ENCODE assay signal across 7 cellular contexts in the genomic region with DNA sequence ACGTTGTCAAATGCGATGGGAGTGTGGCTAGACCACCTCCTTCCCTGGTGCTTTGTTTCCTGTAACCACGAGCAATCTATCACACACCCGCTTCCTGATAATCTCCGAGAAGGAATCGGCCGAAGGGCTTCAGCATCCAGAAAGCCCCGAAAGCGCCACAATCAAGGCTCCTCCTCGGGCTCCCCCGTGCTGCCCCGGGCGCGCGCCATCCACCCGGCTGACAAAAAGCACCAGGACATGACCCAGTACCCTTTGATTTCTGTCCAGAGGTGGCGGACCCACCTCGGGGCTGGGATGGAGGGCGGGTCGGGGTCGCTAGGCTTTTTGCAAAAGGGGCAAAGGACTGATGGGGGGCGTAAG. TPM values are rescaled to one million over a fixed set of nuclear protein-coding genes. Genes with fewer than 3 reads are reported as not detected.
A peak's percentile ranks its signal among the peaks of the same experiment; 100 is the strongest.
DNase-seq lines count a peak whose midpoint lies in the region; ATAC-seq lines count a peak whose summit lies in the region.

No MANE protein-coding gene starts in this region.

- no peaks in the 10 kb centered on the region for H3K9me3 ChIP-seq in iPS-18a (ENCODE audit: control insufficient read depth, low read depth, low read length)

- H3K27me3 Mint-ChIP-seq in stimulated activated naive CD8-positive, alpha-beta T cell treated with anti-CD3 and anti-CD28 coated beads, Interleukin-15, Interleukin-2, amounts not matched to agents 100 ng/mL and 50 ng/mL, for 24 hours: no peaks in the 10 kb centered on the region

- H3K4me3 ChIP-seq in iPS-18a (ENCODE audit: low read length): peak overlapping the region; percentile 72

- H3K9me3 Mint-ChIP-seq in stimulated activated naive CD8-positive, alpha-beta T cell treated with anti-CD3 and anti-CD28 coated beads, Interleukin-15, Interleukin-2, amounts not matched to agents 100 ng/mL and 50 ng/mL, for 24 hours: no peaks in the 10 kb centered on the region

- no peaks in the 10 kb centered on the region for H3K36me3 ChIP-seq in iPS-18a (ENCODE audit: control insufficient read depth, low read depth, low read length)

- peaks cover 36% of the 10 kb centered on the region for H3K4me1 Mint-ChIP-seq in stimulated activated naive CD8-positive, alpha-beta T cell treated with anti-CD3 and anti-CD28 coated beads, Interleukin-15, Interleukin-2, amounts not matched to agents 100 ng/mL and 50 ng/mL, for 24 hours (ENCODE audit: low read depth)

- DNase-seq in activated CD8-positive, alpha-beta memory T cell treated with anti-CD3 and anti-CD28 coated beads, Interleukin-2, amount 50 U/mL, for 48 hours: peak; percentile 68
- DNase-seq in NCI-H2227 (lab: John Stamatoyannopoulos, UW; ENCODE audit: unreplicated experiment): no peak
- no peak for DNase-seq in HT-29 (ENCODE audit: low spot score)

- peak overlapping the region; percentile 89 for H3K27ac Mint-ChIP-seq in stimulated activated naive CD8-positive, alpha-beta T cell treated with anti-CD3 and anti-CD28 coated beads, Interleukin-15, Interleukin-2, amounts not matched to agents 100 ng/mL and 50 ng/mL, for 24 hours

- peaks cover 5% of the 10 kb centered on the region for H3K4me1 ChIP-seq in iPS-18a (ENCODE audit: control insufficient read depth, low read depth, low read length)

- peak overlapping the region; percentile 89 for H3K4me3 Mint-ChIP-seq in stimulated activated naive CD8-positive, alpha-beta T cell treated with anti-CD3 and anti-CD28 coated beads, Interleukin-15, Interleukin-2, amounts not matched to agents 100 ng/mL and 50 ng/mL, for 24 hours

- H3K27ac ChIP-seq in iPS-18a (ENCODE audit: low read length): no peak overlapping the region

- H3K9ac ChIP-seq in iPS-18a (ENCODE audit: low read length): peak overlapping the region; percentile 40

- ATAC-seq in HG03175 (IDR thresholded peaks at IDR 0.05; ENCODE audit: unreplicated experiment) (peak; percentile 5), GM21737 (IDR thresholded peaks at IDR 0.05; ENCODE audit: unreplicated experiment) (no peak)

- peaks cover 4% of the 10 kb centered on the region for H3K36me3 Mint-ChIP-seq in stimulated activated naive CD8-positive, alpha-beta T cell treated with anti-CD3 and anti-CD28 coated beads, Interleukin-15, Interleukin-2, amounts not matched to agents 100 ng/mL and 50 ng/mL, for 24 hours (ENCODE audit: low read depth)

- H3K27me3 ChIP-seq in iPS-18a (ENCODE audit: control insufficient read depth, insufficient read depth, low read length): peaks cover 12% of the 10 kb centered on the region

RNA-seq across cellular contexts. Expression of a gene that starts 0.7 kb away (rescaled TPM):
- total RNA-seq in HT-29 (2014; rRNA removed; shearing (Covaris generic)): 18.3 and 18.8 TPM in 2 replicates

RNA-seq across cellular contexts. Expression of a gene that starts 21.3 kb away (rescaled TPM):
- 231 and 264 TPM in 2 replicates for total RNA-seq in HT-29 (2014; rRNA removed; shearing (Covaris generic))

RNA-seq across cellular contexts. Expression of a gene that starts 22.5 kb away (rescaled TPM):
- total RNA-seq in HT-29 (2014; rRNA removed; shearing (Covaris generic)): 206 and 233 TPM in 2 replicates

RNA-seq across cellular contexts. Expression of a gene that starts 45.3 kb away (rescaled TPM):
- 232 and 245 TPM in 2 replicates for total RNA-seq in HT-29 (2014; rRNA removed; shearing (Covaris generic))
